ENCODE assay signal across 1 cellular context in genomic region chr12:76084277-76085158, GRCh38.
A peak's percentile ranks its signal among the peaks of the same experiment; 100 is the strongest.
TF ChIP-seq lines count a peak whose summit lies in the region.

NAP1L1 (minus strand) TSS chr12:76084685; CDS start chr12:76074219, 10,466 bp downstream.

TF ChIP-seq in HepG2, 621 proteins besides CTCF, POLR2A, EP300 and RAD21 (continued from another document and continues in another):
- TF ChIP-seq TIGD3 (CRISPR knock-in tag; IDR thresholded peaks at IDR 0.05; ENCODE audit: borderline replicate concordance) (no peak), ZNF556 (CRISPR knock-in tag; IDR thresholded peaks at IDR 0.05; ENCODE audit: borderline replicate concordance) (no peak), MNT (IDR thresholded peaks at IDR 0.05) (no peak), RFXANK (CRISPR knock-in tag; IDR thresholded peaks at IDR 0.05) (no peak), IRX3 (CRISPR knock-in tag; IDR thresholded peaks at IDR 0.05; ENCODE audit: borderline replicate concordance, low read depth) (no peak), ZSCAN22 (CRISPR knock-in tag; IDR thresholded peaks at IDR 0.05) (no peak), RFX3 (CRISPR knock-in tag; IDR thresholded peaks at IDR 0.05) (peak; percentile 89), NR0B2 (CRISPR knock-in tag; IDR thresholded peaks at IDR 0.05) (peak; percentile 40; the same call in 1 of the 2 replicates), NFATC3 (CRISPR knock-in tag; IDR thresholded peaks at IDR 0.05) (0 out of 2 replicates have a peak, but pooled peaks have one; percentile 15), ZNF800 (CRISPR knock-in tag; IDR thresholded peaks at IDR 0.05) (peak; percentile 16; the same call in 1 of the 2 replicates), MBD4 (IDR thresholded peaks at IDR 0.05; ENCODE audit: borderline replicate concordance, low read length) (no peak), AKNA (CRISPR knock-in tag; IDR thresholded peaks at IDR 0.05; ENCODE audit: borderline replicate concordance) (peak; percentile 26; the same call in 1 of the 2 replicates), POLR2G (IDR thresholded peaks at IDR 0.05; ENCODE audit: low read depth, low read length) (peak; percentile 89), E2F5 (CRISPR knock-in tag; conservative IDR thresholded peaks at IDR 0.05) (0 out of 2 replicates have a peak, but pooled peaks have one; percentile 19), NFIC (IDR thresholded peaks at IDR 0.05; ENCODE audit: low read length) (no peak), ZNF17 (CRISPR knock-in tag; IDR thresholded peaks at IDR 0.05) (no peak), ZNF574 (CRISPR knock-in tag; IDR thresholded peaks at IDR 0.05) (peak; percentile 68; the same call in 1 of the 2 replicates), SATB2 (CRISPR knock-in tag; IDR thresholded peaks at IDR 0.05) (no peak), JARID2 (CRISPR knock-in tag; IDR thresholded peaks at IDR 0.05; ENCODE audit: insufficient replicate concordance) (no peak), ZSCAN21 (CRISPR knock-in tag; IDR thresholded peaks at IDR 0.05; ENCODE audit: borderline replicate concordance) (no peak; the same call in 1 of the 2 replicates), ZNF720 (CRISPR knock-in tag; IDR thresholded peaks at IDR 0.05) (no peak), ZNF547 (CRISPR knock-in tag; IDR thresholded peaks at IDR 0.05) (no peak), KLF11 (CRISPR knock-in tag; IDR thresholded peaks at IDR 0.05) (no peak), ZNF546 (CRISPR knock-in tag; conservative IDR thresholded peaks at IDR 0.05) (no peak), ZNF383 (CRISPR knock-in tag; IDR thresholded peaks at IDR 0.05; ENCODE audit: borderline replicate concordance) (no peak), YY1 (IDR thresholded peaks at IDR 0.05; ENCODE audit: insufficient read depth, insufficient replicate concordance, low read depth, low read length) (peak; percentile 45), ZNF33A (CRISPR knock-in tag; IDR thresholded peaks at IDR 0.05; ENCODE audit: borderline replicate concordance) (peak; percentile 54; the same call in 1 of the 2 replicates), ZNF142 (CRISPR knock-in tag; IDR thresholded peaks at IDR 0.05) (peak; percentile 46; the same call in 1 of the 2 replicates), KDM5B (CRISPR knock-in tag; IDR thresholded peaks at IDR 0.05; ENCODE audit: borderline replicate concordance) (peak; percentile 67; the same call in 1 of the 2 replicates), ZNF441 (CRISPR knock-in tag; IDR thresholded peaks at IDR 0.05; ENCODE audit: borderline replicate concordance) (no peak), USF2 (IDR thresholded peaks at IDR 0.05; ENCODE audit: low read depth, low read length) (no peak), USF2 (CRISPR knock-in tag; IDR thresholded peaks at IDR 0.05; ENCODE audit: borderline replicate concordance) (no peak), ZNF30 (CRISPR knock-in tag; IDR thresholded peaks at IDR 0.05) (no peak), U2AF1 (optimal IDR thresholded peaks at IDR 0.05; ENCODE audit: low read depth, low read length) (no peak), HNRNPH1 (optimal IDR thresholded peaks at IDR 0.05; ENCODE audit: low read depth, low read length) (no peak), NCOA1 (CRISPR knock-in tag; IDR thresholded peaks at IDR 0.05) (no peak; the same call in 1 of the 2 replicates)
